Comparison of ENCODE assay signal across 9 cellular contexts in genomic region chr1:29122662-29122986, GRCh38. TPM values are rescaled to one million over a fixed set of nuclear protein-coding genes. Genes with fewer than 3 reads are reported as not detected.
DNase-seq lines count a peak whose midpoint lies in the region; ATAC-seq, FAIRE-seq and TF ChIP-seq lines count a peak whose summit lies in the region.
"Had no signal": no experiment of that assay in that cellular context is flagged by ENCODE, and none has a peak within 500 bp of the region (broad histone marks: within the 10 kb centered on the region; RNA-seq: fewer than 3 reads in every experiment).

No MANE protein-coding gene starts in this region.

- DNase-seq in EH (ENCODE audit: low read depth): peak; percentile 89
- DNase-seq in foreskin fibroblast: peak; percentile 88 to 97
- peak; percentile 16 to 77 (median 43) for DNase-seq in pancreas
- no peak for DNase-seq in NCI-H2107 treated with DMSO at 0.1 percent for 48 hours (lab: John Stamatoyannopoulos, UW; ENCODE audit: unreplicated experiment)
- no peak for DNase-seq in globus pallidus (ENCODE audit: low spot score)
- no peak for DNase-seq in NCI-H2107 (lab: John Stamatoyannopoulos, UW)

- H3K9me3 ChIP-seq in pancreas: no peaks in the 10 kb centered on the region

- peaks cover 0 to 8% (median 0%) of the 10 kb centered on the region in 4 donors for H3K27me3 ChIP-seq in pancreas

- ATAC-seq in pancreas: peak in 3 of 4 donors; percentile 24 to 43 (median 30)
- no peak for ATAC-seq in HG03196 (IDR thresholded peaks at IDR 0.05; ENCODE audit: unreplicated experiment)

- H3K4me3 ChIP-seq in WI38 (ENCODE audit: low read depth, low read length) (peak overlapping the region; percentile 64), foreskin fibroblast (ENCODE audit: low read depth in 1 of 2, low read length in 2 of 2) (peak overlapping the region; percentile 75 to 79), pancreas (peak overlapping the region in 2 of 4 donors; percentile 54 to 71)

- peaks cover 0 to 6% (median 0%) of the 10 kb centered on the region in 3 donors for H3K36me3 ChIP-seq in pancreas

- peaks cover 0 to 14% (median 7%) of the 10 kb centered on the region in 3 donors for H3K4me1 ChIP-seq in pancreas

- TF ChIP-seq CTCF in WI38 (IDR thresholded peaks at IDR 0.05; ENCODE audit: low read depth, low read length): no peak
- no peak for TF ChIP-seq CTCF in foreskin fibroblast (IDR thresholded peaks at IDR 0.05; ENCODE audit: low read depth, low read length)
- TF ChIP-seq CTCF in pancreas (IDR thresholded peaks at IDR 0.05): no peak

- H3K27ac ChIP-seq in pancreas: peak overlapping the region in 2 of 4 donors; percentile 36 to 52
- H3K27ac ChIP-seq: epithelial cell of prostate had no signal

- WGBS in pancreas, 2 donors: 11 to 18% methylated on average over 31 to 34 of the region's 34 CpGs

- intact Hi-C loops in pancreas (cut with DNase I): no loop called here

- FAIRE-seq in pancreas (lab: Jason Lieb, UNC): no peak

RNA-seq across cellular contexts. Expression of gene TMEM200B, which starts 1.1 kb away (rescaled TPM):
- total RNA-seq in pancreas: 1 to 10 TPM in 1 of 6 donors, under 1 TPM in 5; 0.23 to 1.3 (median 0.65) TPM
- under 1 TPM; 0.72 to 0.94 TPM for polyA plus RNA-seq in pancreas

RNA-seq across cellular contexts. Expression of gene SRSF4, which starts 59.1 kb away (rescaled TPM):
- 10 to 100 TPM; 22.6 to 38.7 (median 26.6) TPM for total RNA-seq in pancreas
- polyA plus RNA-seq in pancreas: 10 to 100 TPM; 56.8 to 72.6 TPM

Comparison
In these comparisons a context has a peak if more than half of its experiments do, and no peak if none do; other contexts are left out.
1. DNase-seq: peak in EH (single experiment), foreskin fibroblast (2 of 2) and pancreas (6 of 6); none in NCI-H2107 treated with DMSO at 0.1 percent for 48 hours (single experiment), globus pallidus (single experiment) and NCI-H2107 (single experiment).